Comparison of ENCODE assay signal across 15 cellular contexts in the genomic region with DNA sequence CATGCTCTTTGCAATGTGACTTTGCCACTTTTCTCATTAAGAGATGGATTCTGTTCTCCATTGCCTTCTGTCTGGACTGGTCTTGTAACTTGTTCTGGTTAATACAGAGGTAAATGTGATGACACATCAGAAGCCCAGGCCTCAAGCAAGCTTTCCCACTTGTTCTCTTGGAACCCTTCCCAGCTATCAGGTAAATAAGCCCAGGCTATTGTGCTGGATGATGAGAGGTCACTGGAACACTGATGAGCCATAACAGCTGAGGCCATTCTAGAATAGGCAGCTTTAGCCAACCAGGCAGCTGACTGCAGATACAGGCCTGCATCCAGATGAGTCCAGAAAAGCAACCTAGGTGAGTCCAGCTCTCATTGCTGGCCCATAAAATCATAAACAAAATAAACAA.
DNase-seq lines count a peak whose midpoint lies in the region; ATAC-seq and TF ChIP-seq lines count a peak whose summit lies in the region.
"Had no signal": no experiment of that assay in that cellular context is flagged by ENCODE, and none has a peak within 500 bp of the region (broad histone marks: within the 10 kb centered on the region; RNA-seq: fewer than 3 reads in every experiment).

No MANE protein-coding gene starts in this region.

- H3K27ac ChIP-seq in psoas muscle (peak overlapping the region; percentile 73), GM23338 (ENCODE audit: low read depth) (no peak overlapping the region)
- H3K27ac ChIP-seq: hepatocyte had no signal

- H3K27me3 Mint-ChIP-seq in GM23338 (ENCODE audit: insufficient read depth, low read depth, poor library complexity) = no peaks in the 10 kb centered on the region
- H3K27me3 Mint-ChIP-seq: activated naive CD8-positive, alpha-beta T cell treated with anti-CD3 and anti-CD28 coated beads for 36 hours; activated T-cell treated with anti-CD3 and anti-CD28 coated beads, Interleukin-2, amount 50 U/mL, for 24 hours had no signal

- H3K79me2 ChIP-seq in GM23338 (replicated peaks; ENCODE audit: insufficient read depth) = no peaks in the 10 kb centered on the region
- H3K79me2 ChIP-seq: hepatocyte had no signal

- H3K9me2 ChIP-seq in GM23338 (ENCODE audit: insufficient read depth) = peaks cover 7% of the 10 kb centered on the region; the same call in 1 of the 2 replicates

- no peaks in the 10 kb centered on the region for H3K36me3 Mint-ChIP-seq in GM23338 (ENCODE audit: low read depth)
- H3K36me3 Mint-ChIP-seq: activated naive CD8-positive, alpha-beta T cell treated with anti-CD3 and anti-CD28 coated beads for 36 hours had no signal

- ATAC-seq in psoas muscle = peak; percentile 81 to 96 (median 92)
- no peak for ATAC-seq in GM23338
- ATAC-seq: HepG2 had no signal

- H3K4me1 ChIP-seq in psoas muscle (no peaks in the 10 kb centered on the region), GM23338 (ENCODE audit: insufficient read depth) (no peaks in the 10 kb centered on the region)
- H3K4me1 ChIP-seq: BE2C had no signal

- H3F3A ChIP-seq in GM23338 (replicated peaks; ENCODE audit: low read depth) = no peaks in the 10 kb centered on the region

- H3K4me2 ChIP-seq in GM23338 = no peak overlapping the region
- H3K4me2 ChIP-seq: hepatocyte had no signal

- H3K27me3 ChIP-seq in psoas muscle (ENCODE audit: insufficient read depth in 3 of 3, low read length in 2 of 3) = no peaks in the 10 kb centered on the region
- no peaks in the 10 kb centered on the region for H3K27me3 ChIP-seq in GM23338 (ENCODE audit: insufficient read depth)
- H3K27me3 ChIP-seq: BE2C, hepatocyte had no signal

- H3K36me3 ChIP-seq in psoas muscle (ENCODE audit: insufficient read depth in 1 of 2, low read depth in 1 of 2) (no peaks in the 10 kb centered on the region), GM23338 (ENCODE audit: insufficient read depth) (no peaks in the 10 kb centered on the region)
- H3K36me3 ChIP-seq: BE2C had no signal

- H4K20me1 ChIP-seq in GM23338 (replicated peaks; ENCODE audit: insufficient read depth) = no peaks in the 10 kb centered on the region

- no peaks in the 10 kb centered on the region for H3K4me1 Mint-ChIP-seq in GM23338
- H3K4me1 Mint-ChIP-seq: activated naive CD8-positive, alpha-beta T cell treated with anti-CD3 and anti-CD28 coated beads for 36 hours had no signal

- no peaks in the 10 kb centered on the region for H3K9me3 ChIP-seq in psoas muscle
- H3K9me3 ChIP-seq: BE2C had no signal

- no peak overlapping the region for H3K4me3 ChIP-seq in psoas muscle
- H3K4me3 ChIP-seq in GM23338 = no peak overlapping the region
- H3K4me3 ChIP-seq: hepatocyte had no signal

- H3K4me3 Mint-ChIP-seq in GM23338 = no peak overlapping the region
- H3K4me3 Mint-ChIP-seq: activated naive CD8-positive, alpha-beta T cell treated with anti-CD3 and anti-CD28 coated beads for 36 hours; activated T-cell treated with anti-CD3 and anti-CD28 coated beads, Interleukin-2, amount 50 U/mL, for 24 hours had no signal

- H3K9me3 Mint-ChIP-seq in GM23338 = no peaks in the 10 kb centered on the region
- H3K9me3 Mint-ChIP-seq: activated naive CD8-positive, alpha-beta T cell treated with anti-CD3 and anti-CD28 coated beads for 36 hours; activated T-cell treated with anti-CD3 and anti-CD28 coated beads, Interleukin-2, amount 50 U/mL, for 24 hours had no signal

- no peak for TF ChIP-seq CTCF in psoas muscle (IDR thresholded peaks at IDR 0.05)
- no peak for TF ChIP-seq CTCF in GM23338 (conservative IDR thresholded peaks at IDR 0.05; ENCODE audit: low read depth in 2 of 2)

- DNase-seq in LHCN-M2 (ENCODE audit: low read depth) (peak; percentile 91), NCI-H2196 treated with DMSO at 0.1 percent for 48 hours (lab: John Stamatoyannopoulos, UW; ENCODE audit: unreplicated experiment) (peak; percentile 80), dermis blood vessel endothelial cell (peak; percentile 75), psoas muscle (no peak), NCI-H1694 treated with DMSO at 0.1 percent for 48 hours (lab: John Stamatoyannopoulos, UW) (no peak), HCEC 1CT (no peak), GM23338 (ENCODE audit: low spot score) (no peak)
- DNase-seq: activated CD4-positive, alpha-beta T cell treated with anti-CD3 and anti-CD28 coated beads for 4 hours; activated naive CD8-positive, alpha-beta T cell treated with anti-CD3 and anti-CD28 coated beads for 36 hours; activated T-cell treated with anti-CD3 and anti-CD28 coated beads, Interleukin-2, amount 50 U/mL, for 24 hours; BE2C; Right ventricle myocardium superior; T-helper 2 cell had no signal

- H3K27ac Mint-ChIP-seq in GM23338 = no peak overlapping the region
- H3K27ac Mint-ChIP-seq: activated naive CD8-positive, alpha-beta T cell treated with anti-CD3 and anti-CD28 coated beads for 36 hours; activated T-cell treated with anti-CD3 and anti-CD28 coated beads, Interleukin-2, amount 50 U/mL, for 24 hours had no signal

- no peak overlapping the region for H2AFZ ChIP-seq in GM23338
- H2AFZ ChIP-seq: hepatocyte had no signal

- intact Hi-C loops in psoas muscle (cut with DNase I) = no loop called here

TF ChIP-seq in GM23338, 12 proteins besides CTCF, POLR2A, EP300 and RAD21:
- no peak for TF ChIP-seq STAT1 (IDR thresholded peaks at IDR 0.05; ENCODE audit: unreplicated experiment)
- TF ChIP-seq, protein P1, sequence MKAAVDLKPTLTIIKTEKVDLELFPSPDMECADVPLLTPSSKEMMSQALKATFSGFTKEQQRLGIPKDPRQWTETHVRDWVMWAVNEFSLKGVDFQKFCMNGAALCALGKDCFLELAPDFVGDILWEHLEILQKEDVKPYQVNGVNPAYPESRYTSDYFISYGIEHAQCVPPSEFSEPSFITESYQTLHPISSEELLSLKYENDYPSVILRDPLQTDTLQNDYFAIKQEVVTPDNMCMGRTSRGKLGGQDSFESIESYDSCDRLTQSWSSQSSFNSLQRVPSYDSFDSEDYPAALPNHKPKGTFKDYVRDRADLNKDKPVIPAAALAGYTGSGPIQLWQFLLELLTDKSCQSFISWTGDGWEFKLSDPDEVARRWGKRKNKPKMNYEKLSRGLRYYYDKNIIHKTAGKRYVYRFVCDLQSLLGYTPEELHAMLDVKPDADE (IDR thresholded peaks at IDR 0.05) = no peak

Comparison
In these comparisons a context has a peak if more than half of its experiments do, and no peak if none do; other contexts are left out.
1. DNase-seq: peak in LHCN-M2 (single experiment), NCI-H2196 treated with DMSO at 0.1 percent for 48 hours (single experiment) and dermis blood vessel endothelial cell (single experiment); none in psoas muscle (0 of 2), NCI-H1694 treated with DMSO at 0.1 percent for 48 hours (single experiment), HCEC 1CT (single experiment) and GM23338 (single experiment).